Comparison of ENCODE assay signal across 30 cellular contexts in the genomic region with DNA sequence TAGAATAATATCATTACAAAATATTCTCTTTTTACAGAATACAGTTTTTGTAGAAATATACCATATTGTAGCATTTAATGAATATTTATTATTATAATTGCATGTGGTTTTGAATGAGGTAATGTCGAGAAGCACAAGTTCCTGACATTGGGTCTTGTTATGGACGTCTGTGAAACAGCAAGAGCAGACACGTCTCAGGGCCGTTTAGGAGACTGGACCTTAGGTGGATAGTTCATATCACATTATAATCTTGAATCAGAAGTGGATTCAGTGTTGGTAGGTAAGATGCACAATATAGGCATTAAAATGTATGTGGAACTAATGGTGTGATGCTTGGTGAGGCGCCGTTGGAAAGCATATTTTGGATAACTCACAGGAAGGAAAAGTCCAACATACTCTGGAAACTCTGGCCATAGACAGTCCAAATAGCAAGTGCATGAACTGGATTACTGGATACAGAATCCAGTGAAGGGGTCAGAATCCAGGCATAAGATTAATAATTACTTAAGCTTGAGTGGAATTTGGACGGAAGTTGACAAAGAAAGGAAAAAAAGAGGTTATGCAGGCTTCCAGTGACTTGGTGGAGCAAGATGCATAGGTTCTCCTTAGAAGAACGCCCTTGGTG. TPM values are rescaled to one million over a fixed set of nuclear protein-coding genes. Genes with fewer than 3 reads are reported as not detected.
"Had no signal": no experiment of that assay in that cellular context is flagged by ENCODE, and none has a peak within 500 bp of the region (broad histone marks: within the 10 kb centered on the region; RNA-seq: fewer than 3 reads in every experiment).

No MANE protein-coding gene starts in this region.

- H3K9me3 ChIP-seq: ascending aorta, breast epithelium, colonic mucosa had no signal

- H3K36me3 ChIP-seq: ascending aorta, breast epithelium, cardiac muscle cell, colonic mucosa had no signal

- H3K27me3 Mint-ChIP-seq: activated CD4-positive, alpha-beta T cell treated with anti-CD3 and anti-CD28 coated beads, Interleukin-2, amount 10 ng/mL, durations not matched to agents 24 days and 14 days; activated CD8-positive, alpha-beta memory T cell treated with anti-CD3 and anti-CD28 coated beads, Interleukin-2, amount 10 ng/mL, durations not matched to agents 7 days and 5 days; activated naive CD8-positive, alpha-beta T cell treated with anti-CD3 and anti-CD28 coated beads, Interleukin-2, amount 10 ng/mL, durations not matched to agents 7 days and 5 days; brain had no signal

- H3K27ac Mint-ChIP-seq: activated CD4-positive, alpha-beta memory T cell treated with anti-CD3 and anti-CD28 coated beads for 36 hours; activated CD4-positive, alpha-beta T cell treated with anti-CD3 and anti-CD28 coated beads for 36 hours; activated CD4-positive, alpha-beta T cell treated with anti-CD3 and anti-CD28 coated beads, Interleukin-2, amount 10 ng/mL, durations not matched to agents 24 days and 14 days; activated CD8-positive, alpha-beta memory T cell treated with anti-CD3 and anti-CD28 coated beads, Interleukin-2, amount 10 ng/mL, durations not matched to agents 7 days and 5 days; activated CD8-positive, alpha-beta T cell treated with anti-CD3 and anti-CD28 coated beads, Interleukin-2, amount 10 ng/mL, durations not matched to agents 7 days and 5 days; activated naive CD4-positive, alpha-beta T cell treated with anti-CD3 and anti-CD28 coated beads for 36 hours; activated naive CD4-positive, alpha-beta T cell treated with anti-CD3 and anti-CD28 coated beads, Interleukin-2, amount 50 U/mL, for 24 hours; activated naive CD8-positive, alpha-beta T cell treated with anti-CD3 and anti-CD28 coated beads, Interleukin-2, amount 10 ng/mL, durations not matched to agents 7 days and 5 days; activated T-helper 1 cell treated with anti-CD3 and anti-CD28 coated beads, Interleukin-12 subunit alpha, Interleukin-12 subunit beta, Interleukin-2, Interleukin-4 antibody, amounts not matched to agents 30 ng/mL and 10 ng/mL and 1 ng/mL, durations not matched to agents 14 hours and 24 hours and 36 hours; activated T-helper 2 cell treated with anti-CD3 and anti-CD28 coated beads, Interferon-gamma antibody, Interleukin-2, Interleukin-4, amounts not matched to agents 10 μg/mL and 5 μg/mL and 100 μg/mL, durations not matched to agents 14 hours and 24 hours and 36 hours; brain had no signal

- H3K27me3 ChIP-seq: ascending aorta, breast epithelium, cardiac muscle cell, colonic mucosa had no signal

- H3K36me3 Mint-ChIP-seq: activated CD4-positive, alpha-beta memory T cell treated with anti-CD3 and anti-CD28 coated beads for 36 hours; activated CD8-positive, alpha-beta memory T cell treated with anti-CD3 and anti-CD28 coated beads, Interleukin-2, amount 10 ng/mL, durations not matched to agents 7 days and 5 days; activated naive CD4-positive, alpha-beta T cell treated with anti-CD3 and anti-CD28 coated beads, Interleukin-2, amount 50 U/mL, for 24 hours; activated naive CD8-positive, alpha-beta T cell treated with anti-CD3 and anti-CD28 coated beads, Interleukin-2, amount 10 ng/mL, durations not matched to agents 7 days and 5 days; brain had no signal

- H3K9me3 Mint-ChIP-seq: activated CD4-positive, alpha-beta memory T cell treated with anti-CD3 and anti-CD28 coated beads for 36 hours; activated CD4-positive, alpha-beta T cell treated with anti-CD3 and anti-CD28 coated beads, Interleukin-2, amount 10 ng/mL, durations not matched to agents 24 days and 14 days; activated naive CD4-positive, alpha-beta T cell treated with anti-CD3 and anti-CD28 coated beads for 36 hours; activated naive CD4-positive, alpha-beta T cell treated with anti-CD3 and anti-CD28 coated beads, Interleukin-2, amount 50 U/mL, for 24 hours; activated naive CD8-positive, alpha-beta T cell treated with anti-CD3 and anti-CD28 coated beads, Interleukin-2, amount 10 ng/mL, durations not matched to agents 7 days and 5 days; activated T-helper 1 cell treated with anti-CD3 and anti-CD28 coated beads, Interleukin-12 subunit alpha, Interleukin-12 subunit beta, Interleukin-2, Interleukin-4 antibody, amounts not matched to agents 30 ng/mL and 10 ng/mL and 1 ng/mL, durations not matched to agents 14 hours and 24 hours and 36 hours; activated T-helper 2 cell treated with anti-CD3 and anti-CD28 coated beads, Interferon-gamma antibody, Interleukin-2, Interleukin-4, amounts not matched to agents 10 μg/mL and 5 μg/mL and 100 μg/mL, durations not matched to agents 14 hours and 24 hours and 36 hours; brain had no signal

- H3K4me3 Mint-ChIP-seq: activated CD4-positive, alpha-beta memory T cell treated with anti-CD3 and anti-CD28 coated beads for 36 hours; activated CD4-positive, alpha-beta T cell treated with anti-CD3 and anti-CD28 coated beads for 36 hours; activated CD4-positive, alpha-beta T cell treated with anti-CD3 and anti-CD28 coated beads, Interleukin-2, amount 10 ng/mL, durations not matched to agents 24 days and 14 days; activated CD8-positive, alpha-beta memory T cell treated with anti-CD3 and anti-CD28 coated beads, Interleukin-2, amount 10 ng/mL, durations not matched to agents 7 days and 5 days; activated CD8-positive, alpha-beta T cell treated with anti-CD3 and anti-CD28 coated beads, Interleukin-2, amount 10 ng/mL, durations not matched to agents 7 days and 5 days; activated naive CD4-positive, alpha-beta T cell treated with anti-CD3 and anti-CD28 coated beads for 36 hours; activated naive CD4-positive, alpha-beta T cell treated with anti-CD3 and anti-CD28 coated beads, Interleukin-2, amount 50 U/mL, for 24 hours; activated naive CD8-positive, alpha-beta T cell treated with anti-CD3 and anti-CD28 coated beads, Interleukin-2, amount 10 ng/mL, durations not matched to agents 7 days and 5 days; activated T-helper 1 cell treated with anti-CD3 and anti-CD28 coated beads, Interleukin-12 subunit alpha, Interleukin-12 subunit beta, Interleukin-2, Interleukin-4 antibody, amounts not matched to agents 30 ng/mL and 10 ng/mL and 1 ng/mL, durations not matched to agents 14 hours and 24 hours and 36 hours; brain had no signal

- ATAC-seq: activated CD4-positive, alpha-beta T cell treated with anti-CD3 and anti-CD28 coated beads for 36 hours; activated CD8-positive, alpha-beta memory T cell treated with anti-CD3 and anti-CD28 coated beads, Interleukin-2, amount 10 ng/mL, durations not matched to agents 7 days and 5 days; activated CD8-positive, alpha-beta T cell treated with anti-CD3 and anti-CD28 coated beads, Interleukin-2, amount 10 ng/mL, durations not matched to agents 7 days and 5 days; esophagus mucosa had no signal

- H3K27ac ChIP-seq: ascending aorta, breast epithelium, cardiac muscle cell, colonic mucosa, epithelial cell of prostate had no signal

- H3K4me3 ChIP-seq: ascending aorta, breast epithelium, cardiac muscle cell, colonic mucosa had no signal

- DNase-seq: activated CD4-positive, alpha-beta memory T cell treated with anti-CD3 and anti-CD28 coated beads for 36 hours; activated CD4-positive, alpha-beta T cell treated with anti-CD3 and anti-CD28 coated beads for 36 hours; activated CD4-positive, alpha-beta T cell treated with anti-CD3 and anti-CD28 coated beads, Interleukin-2, amount 10 ng/mL, durations not matched to agents 24 days and 14 days; activated CD4-positive, CD25-positive, alpha-beta regulatory T cell; activated CD4-positive, CD25-positive, alpha-beta regulatory T cell treated with anti-CD3 and anti-CD28 coated beads, Interleukin-2, amount 50 U/mL, for 72 hours; activated CD8-positive, alpha-beta memory T cell treated with anti-CD3 and anti-CD28 coated beads, Interleukin-2, amount 10 ng/mL, durations not matched to agents 7 days and 5 days; activated CD8-positive, alpha-beta memory T cell treated with anti-CD3 and anti-CD28 coated beads, Interleukin-2, amount 50 U/mL, for 4 hours; activated CD8-positive, alpha-beta T cell treated with anti-CD3 and anti-CD28 coated beads, Interleukin-2, amount 10 ng/mL, durations not matched to agents 7 days and 5 days; activated effector memory CD4-positive, alpha-beta T cell treated with anti-CD3 and anti-CD28 coated beads, Interleukin-2, amount 50 U/mL, for 16 hours; activated naive CD4-positive, alpha-beta T cell treated with anti-CD3 and anti-CD28 coated beads for 36 hours; activated naive CD8-positive, alpha-beta T cell treated with anti-CD3 and anti-CD28 coated beads, Interleukin-2, amount 10 ng/mL, durations not matched to agents 7 days and 5 days; activated T-cell treated with anti-CD3 and anti-CD28 coated beads, Interleukin-2, amount 50 U/mL, for 1 hour; activated T-cell treated with anti-CD3 and anti-CD28 coated beads, Interleukin-2, amount 50 U/mL, for 48 hours; central memory CD4-positive, alpha-beta T cell; cerebellar nuclear complex; colonic mucosa; effector CD8-positive, alpha-beta T cell; foreskin fibroblast; T-helper 2 cell had no signal

- H3K4me1 Mint-ChIP-seq: activated CD4-positive, alpha-beta T cell treated with anti-CD3 and anti-CD28 coated beads for 36 hours; activated CD4-positive, alpha-beta T cell treated with anti-CD3 and anti-CD28 coated beads, Interleukin-2, amount 10 ng/mL, durations not matched to agents 24 days and 14 days; activated CD8-positive, alpha-beta memory T cell treated with anti-CD3 and anti-CD28 coated beads, Interleukin-2, amount 10 ng/mL, durations not matched to agents 7 days and 5 days; activated naive CD4-positive, alpha-beta T cell treated with anti-CD3 and anti-CD28 coated beads, Interleukin-2, amount 50 U/mL, for 24 hours; activated naive CD8-positive, alpha-beta T cell treated with anti-CD3 and anti-CD28 coated beads, Interleukin-2, amount 10 ng/mL, durations not matched to agents 7 days and 5 days; brain had no signal

- H3K4me1 ChIP-seq: ascending aorta, breast epithelium, colonic mucosa had no signal

RNA-seq across cellular contexts. Expression of a gene that starts 17.2 kb away (rescaled TPM):
- total RNA-seq: activated CD4-positive, alpha-beta memory T cell treated with anti-CD3 and anti-CD28 coated beads for 36 hours; activated CD4-positive, alpha-beta T cell treated with anti-CD3 and anti-CD28 coated beads for 36 hours; activated CD4-positive, alpha-beta T cell treated with anti-CD3 and anti-CD28 coated beads, Interleukin-2, amount 10 ng/mL, durations not matched to agents 24 days and 14 days; activated CD8-positive, alpha-beta memory T cell treated with anti-CD3 and anti-CD28 coated beads for 36 hours; activated CD8-positive, alpha-beta memory T cell treated with anti-CD3 and anti-CD28 coated beads, Interleukin-2, amount 10 ng/mL, durations not matched to agents 7 days and 5 days; activated CD8-positive, alpha-beta T cell treated with anti-CD3 and anti-CD28 coated beads, Interleukin-2, amount 10 ng/mL, durations not matched to agents 7 days and 5 days; activated naive CD4-positive, alpha-beta T cell treated with anti-CD3 and anti-CD28 coated beads for 36 hours; activated naive CD8-positive, alpha-beta T cell treated with anti-CD3 and anti-CD28 coated beads, Interleukin-2, amount 10 ng/mL, durations not matched to agents 7 days and 5 days; activated T-helper 1 cell treated with anti-CD3 and anti-CD28 coated beads, Interleukin-12 subunit alpha, Interleukin-12 subunit beta, Interleukin-2, Interleukin-4 antibody, amounts not matched to agents 30 ng/mL and 10 ng/mL and 1 ng/mL, durations not matched to agents 14 hours and 24 hours and 36 hours; activated T-helper 2 cell treated with anti-CD3 and anti-CD28 coated beads, Interferon-gamma antibody, Interleukin-2, Interleukin-4, amounts not matched to agents 10 μg/mL and 5 μg/mL and 100 μg/mL, durations not matched to agents 14 hours and 24 hours and 36 hours; T-helper 1 cell treated with Interleukin-12 subunit alpha and Interleukin-12 subunit beta and Interleukin-4 antibody, amounts not matched to agents 30 ng/mL and 1 ng/mL, for 36 hours had no signal
